ENCODE assay signal across 25 cellular contexts in genomic region chr1:99279525-99279924, GRCh38. TPM values are rescaled to one million over a fixed set of nuclear protein-coding genes. Genes with fewer than 3 reads are reported as not detected.
DNase-seq lines count a peak whose midpoint lies in the region; ATAC-seq, FAIRE-seq and TF ChIP-seq lines count a peak whose summit lies in the region.
"Had no signal": no experiment of that assay in that cellular context is flagged by ENCODE, and none has a peak within 500 bp of the region (broad histone marks: within the 10 kb centered on the region; RNA-seq: fewer than 3 reads in every experiment).

No MANE protein-coding gene starts in this region.

- TF ChIP-seq EP300 in SK-N-SH (IDR thresholded peaks at IDR 0.05; ENCODE audit: borderline replicate concordance in 1 of 2, low read depth in 1 of 2, low read length in 1 of 2) (peak; percentile 21 to 100; a peak in 3 of 4 replicates), suprapubic skin (IDR thresholded peaks at IDR 0.05) (no peak)

- no peaks in the 10 kb centered on the region for H3K36me3 Mint-ChIP-seq in progenitor cell of endocrine pancreas (ENCODE audit: insufficient read depth)
- H3K36me3 Mint-ChIP-seq: activated naive CD8-positive, alpha-beta T cell; naive thymus-derived CD8-positive, alpha-beta T cell had no signal

- H3K36me3 ChIP-seq in SK-N-SH (replicated peaks in 1 of 2; ENCODE audit: control insufficient read depth in 1 of 2, insufficient read depth in 2 of 2, low read length in 1 of 2) (peaks cover 0 to 4% of the 10 kb centered on the region in 2 experiments), liver (ENCODE audit: control insufficient read depth in 4 of 4, insufficient read depth in 3 of 4, low read depth in 1 of 4, low read length in 3 of 4) (no peaks in the 10 kb centered on the region), suprapubic skin (no peaks in the 10 kb centered on the region)
- H3K36me3 ChIP-seq: ovary, thoracic aorta had no signal

- H3K9me2 ChIP-seq in SK-N-SH: no peaks in the 10 kb centered on the region

- no peaks in the 10 kb centered on the region for H3K9me3 ChIP-seq in SK-N-SH
- H3K9me3 ChIP-seq in liver (ENCODE audit: control insufficient read depth in 4 of 4, low read length in 3 of 4): no peaks in the 10 kb centered on the region
- no peaks in the 10 kb centered on the region for H3K9me3 ChIP-seq in suprapubic skin
- H3K9me3 ChIP-seq: ovary, thoracic aorta had no signal

- no peaks in the 10 kb centered on the region for H4K20me1 ChIP-seq in SK-N-SH (ENCODE audit: insufficient read depth)

- POLR2A ChIA-PET in SK-N-SH (lab: Yijun Ruan, JAX): interaction anchor here (1.0 kb wide), 1 partner anchor 80 kb away, joined by 3 read pairs; no protein-coding TSS in a partner anchor

- TF ChIP-seq RAD21 in SK-N-SH (IDR thresholded peaks at IDR 0.05; ENCODE audit: low read length) (peak; percentile 49), liver (IDR thresholded peaks at IDR 0.05) (no peak)

- no peaks in the 10 kb centered on the region for H3K4me1 Mint-ChIP-seq in progenitor cell of endocrine pancreas (ENCODE audit: low read depth)
- H3K4me1 Mint-ChIP-seq: activated B cell treated with CpG ODN at 0.5 μM for 24 hours; naive thymus-derived CD8-positive, alpha-beta T cell had no signal

- no peak for TF ChIP-seq POLR2A in suprapubic skin (IDR thresholded peaks at IDR 0.05)

- no peak overlapping the region for H2AFZ ChIP-seq in SK-N-SH (ENCODE audit: low read depth)

- no peak overlapping the region for H3K27ac Mint-ChIP-seq in progenitor cell of endocrine pancreas
- H3K27ac Mint-ChIP-seq: activated B cell treated with CpG ODN at 0.5 μM for 24 hours; activated naive CD8-positive, alpha-beta T cell; activated T-helper 2 cell treated with anti-CD3 and anti-CD28 coated beads, Interferon-gamma antibody, Interleukin-2, Interleukin-4, amounts not matched to agents 10 μg/mL and 5 μg/mL and 100 μg/mL, durations not matched to agents 14 hours and 24 hours and 36 hours; naive thymus-derived CD8-positive, alpha-beta T cell had no signal

- no peaks in the 10 kb centered on the region for H3K79me2 ChIP-seq in SK-N-SH (ENCODE audit: insufficient read depth)

- no peak overlapping the region for H3K4me2 ChIP-seq in SK-N-SH

- CTCF ChIA-PET in SK-N-SH (lab: Yijun Ruan, JAX): interaction anchor here (0.7 kb wide), 1 partner anchor 98 kb away, joined by 3 read pairs; no protein-coding TSS in a partner anchor

- H3K27me3 Mint-ChIP-seq in progenitor cell of endocrine pancreas: no peaks in the 10 kb centered on the region
- H3K27me3 Mint-ChIP-seq: activated B cell treated with CpG ODN at 0.5 μM for 24 hours had no signal

- H3K4me3 Mint-ChIP-seq in progenitor cell of endocrine pancreas (ENCODE audit: low read depth): no peak overlapping the region
- H3K4me3 Mint-ChIP-seq: activated B cell treated with CpG ODN at 0.5 μM for 24 hours; activated naive CD8-positive, alpha-beta T cell; naive thymus-derived CD8-positive, alpha-beta T cell had no signal

- ATAC-seq in HG03139 (IDR thresholded peaks at IDR 0.05; ENCODE audit: unreplicated experiment): no peak
- ATAC-seq: naive thymus-derived CD8-positive, alpha-beta T cell; sciatic nerve had no signal

- TF ChIP-seq CTCF in D721Med (IDR thresholded peaks at IDR 0.05; ENCODE audit: insufficient read depth, missing control alignments): no peak
- TF ChIP-seq CTCF in SK-N-SH (IDR thresholded peaks at IDR 0.05): no peak
- no peak for TF ChIP-seq CTCF in liver (IDR thresholded peaks at IDR 0.05; ENCODE audit: low read depth, low read length, missing input control)
- TF ChIP-seq CTCF in progenitor cell of endocrine pancreas (IDR thresholded peaks at IDR 0.05; ENCODE audit: unreplicated experiment): no peak
- TF ChIP-seq CTCF in suprapubic skin (IDR thresholded peaks at IDR 0.05): no peak

- DNase-seq in D721Med (ENCODE audit: insufficient read length, low spot score) (no peak), NCI-H1694 treated with DMSO at 0.1 percent for 48 hours (lab: John Stamatoyannopoulos, UW) (peak; percentile 77), SK-N-SH (peak; percentile 59), progenitor cell of endocrine pancreas (ENCODE audit: low spot score, unreplicated experiment) (no peak), COLO668 (lab: John Stamatoyannopoulos, UW; ENCODE audit: unreplicated experiment) (no peak), suprapubic skin (ENCODE audit: low spot score in 2 of 2) (no peak)
- DNase-seq: activated B cell treated with CpG ODN at 0.5 μM for 24 hours; activated CD4-positive, alpha-beta T cell treated with anti-CD3 and anti-CD28 coated beads, Interleukin-2, amount 50 U/mL, for 4 hours; aorta; central memory CD4-positive, alpha-beta T cell; dorsolateral prefrontal cortex; HCEC 1CT; naive thymus-derived CD8-positive, alpha-beta T cell; NCI-H1105 treated with DMSO at 0.1 percent for 48 hours; NCI-H2081 treated with DMSO at 0.1 percent for 48 hours; ovary; stimulated activated naive CD4-positive, alpha-beta T cell treated with Interleukin-2 at 50 U/mL for 16 hours; T1000 had no signal

- H3K9ac ChIP-seq in SK-N-SH (no peak overlapping the region), liver (ENCODE audit: low read depth in 1 of 2, low read length in 2 of 2) (no peak overlapping the region)

- H3F3A ChIP-seq in SK-N-SH (replicated peaks; ENCODE audit: insufficient read depth): no peaks in the 10 kb centered on the region

- H3K4me1 ChIP-seq in SK-N-SH (ENCODE audit: control insufficient read depth in 1 of 2, insufficient read depth in 2 of 2, low read depth in 1 of 2, low read length in 1 of 2): peaks cover 0 to 31% of the 10 kb centered on the region in 2 experiments; a peak in 2 of 4 replicates
- peaks cover 0 to 15% (median 12%) of the 10 kb centered on the region in 4 donors for H3K4me1 ChIP-seq in liver (ENCODE audit: control insufficient read depth in 4 of 4, insufficient read depth in 4 of 4, low read length in 3 of 4)
- H3K4me1 ChIP-seq in suprapubic skin: no peaks in the 10 kb centered on the region

- no peak overlapping the region for H3K4me3 ChIP-seq in SK-N-SH (ENCODE audit: low read depth in 2 of 2, low read length in 1 of 2)
- H3K4me3 ChIP-seq in liver (ENCODE audit: low read depth in 1 of 3, low read length in 3 of 3): no peak overlapping the region
- H3K4me3 ChIP-seq in suprapubic skin: no peak overlapping the region
- H3K4me3 ChIP-seq: dorsolateral prefrontal cortex, ovary, thoracic aorta had no signal

- H3K27ac ChIP-seq in SK-N-SH (ENCODE audit: low read depth in 2 of 2, low read length in 1 of 2) (peak overlapping the region in 1 of 2 experiments; percentile 99; a peak in 2 of 4 replicates), liver (ENCODE audit: low read depth in 1 of 2, low read length in 2 of 2) (no peak overlapping the region), suprapubic skin (no peak overlapping the region)
- H3K27ac ChIP-seq: dorsolateral prefrontal cortex, HL-60, ovary, thoracic aorta had no signal

- peak; percentile 98 for FAIRE-seq in D721Med (lab: Jason Lieb, UNC)

- H3K9me3 Mint-ChIP-seq in progenitor cell of endocrine pancreas (ENCODE audit: low read depth): no peaks in the 10 kb centered on the region
- H3K9me3 Mint-ChIP-seq: activated B cell treated with CpG ODN at 0.5 μM for 24 hours; activated T-helper 2 cell treated with anti-CD3 and anti-CD28 coated beads, Interferon-gamma antibody, Interleukin-2, Interleukin-4, amounts not matched to agents 10 μg/mL and 5 μg/mL and 100 μg/mL, durations not matched to agents 14 hours and 24 hours and 36 hours had no signal

- WGBS in SK-N-SH (ENCODE audit: low lambda C conversion rate): 19% methylated on average over 4 of the region's 4 CpGs
- WGBS in liver: 23% methylated on average over 4 of the region's 4 CpGs
- 6% methylated on average over 4 of the region's 4 CpGs for WGBS in suprapubic skin

- H3K27me3 ChIP-seq in SK-N-SH (ENCODE audit: insufficient read depth) (no peaks in the 10 kb centered on the region), liver (ENCODE audit: control insufficient read depth in 4 of 4, insufficient read depth in 4 of 4, low read length in 3 of 4) (no peaks in the 10 kb centered on the region), suprapubic skin (no peaks in the 10 kb centered on the region)
- H3K27me3 ChIP-seq: dorsolateral prefrontal cortex, ovary had no signal

TF ChIP-seq in SK-N-SH, 30 proteins besides CTCF, POLR2A, EP300 and RAD21 (continues in another document):
- TF ChIP-seq FOXM1 (IDR thresholded peaks at IDR 0.05; ENCODE audit: low read depth) (no peak), GATA2 (CRISPR knock-in tag; IDR thresholded peaks at IDR 0.05) (peak; percentile 99), PBX3 (IDR thresholded peaks at IDR 0.05) (peak; percentile 32; the same call in 1 of the 2 replicates)

TF ChIP-seq in liver, 16 proteins besides CTCF, POLR2A, EP300 and RAD21:
- TF ChIP-seq JUND (IDR thresholded peaks at IDR 0.05) (no peak), TAF1 (conservative IDR thresholded peaks at IDR 0.05) (no peak), RXRA (IDR thresholded peaks at IDR 0.05) (no peak), YY1 (IDR thresholded peaks at IDR 0.05) (no peak), GABPA (IDR thresholded peaks at IDR 0.05 in 1 of 2, conservative IDR thresholded peaks at IDR 0.05 in 1 of 2) (no peak), HNF4A (conservative IDR thresholded peaks at IDR 0.05) (peak; percentile 35 to 43), SP1 (IDR thresholded peaks at IDR 0.05) (peak; percentile 8), FOXA1 (IDR thresholded peaks at IDR 0.05) (no peak), HNF4G (IDR thresholded peaks at IDR 0.05) (no peak)
TF ChIP-seq in liver: peak in this region for 2.

RNA-seq across cellular contexts. Expression of gene PLPPR4, which starts 15.2 kb away (rescaled TPM):
- polyA plus RNA-seq in SK-N-SH (2012; rRNA removed) (0.61 and 2.1 TPM in 2 replicates), liver (under 1 TPM; 0.02 to 0.22 TPM)
- polyA plus RNA-seq in SK-N-SH (2012; cell fraction: cytosol; rRNA removed): 2.0 and 4.0 TPM in 2 replicates
- polyA plus RNA-seq in SK-N-SH (2012; cell fraction: nucleus; rRNA removed): 2.9 and 3.6 TPM in 2 replicates
- total RNA-seq in liver (under 1 TPM; 0.17 to 0.61 TPM), progenitor cell of endocrine pancreas (0.31 and 0.47 TPM in 2 replicates), suprapubic skin (1 to 10 TPM; 1.8 to 7.2 (median 3.4) TPM)
- total RNA-seq: activated B cell treated with CpG ODN at 0.5 μM for 24 hours; activated T-helper 2 cell treated with anti-CD3 and anti-CD28 coated beads, Interferon-gamma antibody, Interleukin-2, Interleukin-4, amounts not matched to agents 10 μg/mL and 5 μg/mL and 100 μg/mL, durations not matched to agents 14 hours and 24 hours and 36 hours; naive thymus-derived CD8-positive, alpha-beta T cell had no signal
- polyA plus RNA-seq: naive thymus-derived CD8-positive, alpha-beta T cell had no signal

Comparison
In these comparisons a context has a peak if more than half of its experiments do, and no peak if none do; other contexts are left out.
1. DNase-seq: peak in NCI-H1694 treated with DMSO at 0.1 percent for 48 hours (single experiment) and SK-N-SH (single experiment); none in D721Med (single experiment), progenitor cell of endocrine pancreas (single experiment), COLO668 (single experiment) and suprapubic skin (0 of 2).